ENCODE assay signal across 1 cellular context in the genomic region with DNA sequence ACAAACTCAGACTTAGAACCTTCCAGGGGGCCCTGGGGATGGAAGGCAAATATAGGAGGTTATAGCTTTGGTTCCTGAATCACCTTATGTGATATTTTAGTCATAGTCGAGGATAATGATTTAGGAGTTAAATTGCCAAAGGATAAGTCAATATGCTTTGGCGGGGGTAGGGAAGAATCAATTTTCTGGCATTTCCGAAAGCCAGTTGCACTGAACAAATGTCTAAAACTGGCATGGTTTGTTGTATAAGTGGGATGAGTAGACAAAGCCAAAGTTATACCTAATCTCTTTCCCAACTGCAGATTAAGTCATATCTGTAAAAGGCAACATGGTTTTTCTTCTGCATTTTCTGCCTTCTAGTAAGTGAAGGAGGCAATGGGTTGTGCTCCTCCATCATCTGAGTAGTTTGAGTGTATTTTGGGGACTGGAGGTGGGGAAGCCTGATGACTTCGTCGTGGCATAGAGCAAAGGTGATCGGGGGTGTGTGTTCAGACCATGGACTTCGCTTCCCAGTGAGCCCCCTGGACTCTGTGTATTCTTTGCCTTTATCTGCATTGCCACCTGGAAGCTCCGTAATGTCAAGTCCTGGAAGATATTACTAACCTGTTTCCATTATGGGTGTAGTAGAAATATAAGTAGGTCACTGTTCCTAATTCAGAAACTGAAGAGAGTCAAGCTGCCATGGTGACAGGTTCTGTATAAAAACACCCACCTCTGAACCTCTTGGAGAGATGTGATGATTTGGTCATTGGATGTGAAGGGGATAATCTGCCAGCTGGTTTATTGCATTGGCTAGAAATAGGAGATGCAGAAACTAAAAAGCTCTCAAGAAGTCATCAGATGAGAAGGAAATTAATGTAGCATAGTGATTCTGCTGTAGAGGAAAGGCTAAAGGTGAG.
TF ChIP-seq lines count a peak whose summit lies in the region.

No MANE protein-coding gene starts in this region.

TF ChIP-seq in IMR-90, 13 proteins besides CTCF, POLR2A, EP300 and RAD21 (continued from another document):
- TF ChIP-seq, protein P1, sequence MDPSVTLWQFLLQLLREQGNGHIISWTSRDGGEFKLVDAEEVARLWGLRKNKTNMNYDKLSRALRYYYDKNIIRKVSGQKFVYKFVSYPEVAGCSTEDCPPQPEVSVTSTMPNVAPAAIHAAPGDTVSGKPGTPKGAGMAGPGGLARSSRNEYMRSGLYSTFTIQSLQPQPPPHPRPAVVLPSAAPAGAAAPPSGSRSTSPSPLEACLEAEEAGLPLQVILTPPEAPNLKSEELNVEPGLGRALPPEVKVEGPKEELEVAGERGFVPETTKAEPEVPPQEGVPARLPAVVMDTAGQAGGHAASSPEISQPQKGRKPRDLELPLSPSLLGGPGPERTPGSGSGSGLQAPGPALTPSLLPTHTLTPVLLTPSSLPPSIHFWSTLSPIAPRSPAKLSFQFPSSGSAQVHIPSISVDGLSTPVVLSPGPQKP (IDR thresholded peaks at IDR 0.05; ENCODE audit: borderline replicate concordance, low read depth, low read length): no peak
- TF ChIP-seq MAFK (IDR thresholded peaks at IDR 0.05; ENCODE audit: low read depth, low read length) (no peak), SMC3 (IDR thresholded peaks at IDR 0.05; ENCODE audit: low read depth, low read length) (no peak), CHD1 (IDR thresholded peaks at IDR 0.05; ENCODE audit: low read depth, low read length) (no peak)
